10 cellular contexts compared by ENCODE assay signal in the genomic region with DNA sequence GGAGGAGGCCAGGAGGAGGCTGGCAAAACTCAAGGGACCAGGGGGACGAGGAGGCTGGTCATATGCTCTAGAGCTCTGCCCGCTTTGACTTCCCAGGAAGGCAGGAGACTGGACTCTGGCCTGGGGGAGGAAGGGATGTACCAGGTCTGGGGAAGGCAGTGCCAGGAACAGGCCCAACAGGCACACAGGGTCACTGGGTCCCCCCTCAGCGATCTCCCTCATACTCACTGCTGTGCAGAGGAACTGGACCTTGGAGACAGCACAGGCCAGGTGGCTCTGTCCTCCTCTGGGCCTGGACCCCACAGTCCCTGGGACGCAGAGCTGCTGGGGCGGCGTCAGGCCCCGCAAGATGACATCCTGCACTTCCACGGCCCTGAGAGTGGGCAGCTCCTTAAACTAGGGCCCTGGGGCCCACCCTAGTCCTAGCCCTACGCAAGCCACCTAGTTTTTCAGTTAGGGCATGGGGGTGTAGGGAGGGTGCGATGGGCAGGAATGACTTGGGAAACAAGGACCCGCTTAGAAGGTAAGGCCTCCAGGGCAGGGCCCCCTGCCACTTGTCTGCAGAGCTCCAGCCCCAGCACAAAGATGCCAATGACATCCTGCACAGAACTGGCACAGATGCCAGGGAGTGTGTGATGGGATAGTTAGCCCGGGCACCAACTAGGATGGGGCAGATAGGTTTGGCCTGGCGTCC. TPM values are rescaled to one million over a fixed set of nuclear protein-coding genes. Genes with fewer than 3 reads are reported as not detected.
"Had no signal": no experiment of that assay in that cellular context is flagged by ENCODE, and none has a peak within 500 bp of the region (broad histone marks: within the 10 kb centered on the region; RNA-seq: fewer than 3 reads in every experiment).

No MANE protein-coding gene starts in this region.

- H3K27ac ChIP-seq: neutrophil, SK-N-MC had no signal

- H3K4me3 Mint-ChIP-seq: activated CD8-positive, alpha-beta T cell treated with anti-CD3 and anti-CD28 coated beads, Interleukin-2, amount 10 ng/mL, durations not matched to agents 7 days and 5 days; activated naive CD8-positive, alpha-beta T cell; mesothelial cell of epicardium had no signal

- ATAC-seq: activated CD8-positive, alpha-beta T cell treated with anti-CD3 and anti-CD28 coated beads, Interleukin-2, amount 10 ng/mL, durations not matched to agents 7 days and 5 days had no signal

- H3K27me3 Mint-ChIP-seq: activated naive CD8-positive, alpha-beta T cell had no signal

- H3K9me3 ChIP-seq: neutrophil had no signal

- H3K9me3 Mint-ChIP-seq: activated T-helper 2 cell treated with anti-CD3 and anti-CD28 coated beads, Interferon-gamma antibody, Interleukin-2, Interleukin-4, amounts not matched to agents 10 μg/mL and 5 μg/mL and 100 μg/mL, durations not matched to agents 14 hours and 24 hours and 36 hours had no signal

- H3K27ac Mint-ChIP-seq: activated CD8-positive, alpha-beta T cell treated with anti-CD3 and anti-CD28 coated beads, Interleukin-2, amount 10 ng/mL, durations not matched to agents 7 days and 5 days; activated naive CD8-positive, alpha-beta T cell; activated T-helper 2 cell treated with anti-CD3 and anti-CD28 coated beads, Interferon-gamma antibody, Interleukin-2, Interleukin-4, amounts not matched to agents 10 μg/mL and 5 μg/mL and 100 μg/mL, durations not matched to agents 14 hours and 24 hours and 36 hours; mesothelial cell of epicardium had no signal

- H3K36me3 Mint-ChIP-seq: activated naive CD8-positive, alpha-beta T cell had no signal

- H3K27me3 ChIP-seq: neutrophil had no signal

- H3K4me3 ChIP-seq: SK-N-MC had no signal

- DNase-seq: activated CD4-positive, alpha-beta T cell treated with anti-CD3 and anti-CD28 coated beads for 48 hours; activated CD8-positive, alpha-beta T cell treated with anti-CD3 and anti-CD28 coated beads, Interleukin-2, amount 10 ng/mL, durations not matched to agents 7 days and 5 days; foreskin melanocyte; stimulated activated CD4-positive, alpha-beta T cell treated with anti-CD3 and anti-CD28 coated beads, Interleukin-1b, Interleukin-23, amount 100 ng/mL, for 48 hours; stimulated activated naive CD4-positive, alpha-beta T cell treated with Interleukin-2 at 50 U/mL for 16 hours had no signal

- H3K4me1 Mint-ChIP-seq: mesothelial cell of epicardium had no signal

- H3K36me3 ChIP-seq: neutrophil had no signal

RNA-seq across cellular contexts. Expression of a gene that starts 59.5 kb away (rescaled TPM):
- total RNA-seq: activated CD8-positive, alpha-beta T cell treated with anti-CD3 and anti-CD28 coated beads, Interleukin-2, amount 10 ng/mL, durations not matched to agents 7 days and 5 days had no signal
